ENCODE assay signal across 24 cellular contexts in the genomic region with DNA sequence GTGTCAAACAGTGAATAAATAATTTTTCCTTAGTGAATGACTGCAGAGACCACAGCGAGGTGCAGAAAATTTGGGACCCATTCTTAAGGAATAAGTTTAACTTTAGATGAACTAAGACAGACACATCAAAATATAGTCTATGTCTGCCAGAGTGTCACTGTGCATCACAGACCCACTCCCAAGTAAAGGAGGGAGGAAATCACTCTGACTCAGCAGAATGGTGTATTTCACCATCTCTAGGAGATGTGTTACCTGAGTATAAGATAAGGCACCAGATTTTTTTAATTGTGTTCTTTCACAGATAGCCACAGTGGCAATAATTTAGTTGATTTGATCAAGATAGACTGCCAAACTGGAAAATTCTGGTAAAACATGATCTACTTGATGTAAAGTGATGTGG. TPM values are rescaled to one million over a fixed set of nuclear protein-coding genes. Genes with fewer than 3 reads are reported as not detected.
A peak's percentile ranks its signal among the peaks of the same experiment; 100 is the strongest.
DNase-seq lines count a peak whose midpoint lies in the region; ATAC-seq, FAIRE-seq and TF ChIP-seq lines count a peak whose summit lies in the region.
"Had no signal": no experiment of that assay in that cellular context is flagged by ENCODE, and none has a peak within 500 bp of the region (broad histone marks: within the 10 kb centered on the region; RNA-seq: fewer than 3 reads in every experiment).

No MANE protein-coding gene starts in this region.

- BruUV-seq in K562 (replicated peaks; lab: Mats Ljungman, UMichigan): no TSS peak

- peaks cover 27 to 29% of the 10 kb centered on the region in 2 experiments for H3K4me1 Mint-ChIP-seq in H9

- H3K4me1 ChIP-seq in A549 (peaks cover 8% of the 10 kb centered on the region; the same call in 2 of the 3 replicates), H9 (ENCODE audit: insufficient read depth, low read length) (peaks cover 4% of the 10 kb centered on the region; the same call in 1 of the 2 replicates), K562 (replicated peaks in 1 of 2; ENCODE audit: control insufficient read depth in 2 of 2, insufficient read depth in 2 of 2, low read length in 2 of 2) (peaks cover 0 to 3% of the 10 kb centered on the region in 2 experiments; a peak in 1 of 5 replicates), osteoblast (ENCODE audit: insufficient read depth, low read length) (peaks cover 14% of the 10 kb centered on the region)
- H3K4me1 ChIP-seq: BE2C, Peyer's patch, SJSA1 had no signal

- H2BK12ac ChIP-seq in H9 (ENCODE audit: insufficient read length, low read depth, low read length): no peak overlapping the region

- H3K27me3 Mint-ChIP-seq in H9 (ENCODE audit: low read depth): no peaks in the 10 kb centered on the region

- no peaks in the 10 kb centered on the region for H3K79me1 ChIP-seq in H9 (ENCODE audit: insufficient read depth, low read depth, low read length, poor library complexity, severe bottlenecking)

- H3T11ph ChIP-seq in H9 (ENCODE audit: low read length): no peak overlapping the region

- H3K27me3 ChIP-seq in H9 (ENCODE audit: insufficient read depth, low read length): no peaks in the 10 kb centered on the region
- no peaks in the 10 kb centered on the region for H3K27me3 ChIP-seq in K562 (ENCODE audit: control insufficient read depth in 2 of 2, insufficient read depth in 2 of 2, low read length in 2 of 2)
- no peaks in the 10 kb centered on the region for H3K27me3 ChIP-seq in osteoblast (ENCODE audit: insufficient read depth, low read length)
- H3K27me3 ChIP-seq: BE2C, Peyer's patch, SJSA1 had no signal

- no peak for TF ChIP-seq POLR2A in A549 (IDR thresholded peaks at IDR 0.05; ENCODE audit: low read length)
- TF ChIP-seq POLR2A in K562 (conservative IDR thresholded peaks at IDR 0.05): no peak

- ATAC-seq in A549 (peak in 1 of 2 experiments; percentile 30; a peak in 3 of 6 replicates), K562 (peak; percentile 67)
- ATAC-seq: Right ventricle myocardium inferior had no signal

- FAIRE-seq in A549 (lab: Jason Lieb, UNC): no peak
- no peak for FAIRE-seq in K562 (lab: Jason Lieb, UNC)
- FAIRE-seq: D721Med, GM19239 had no signal

- H3K27ac Mint-ChIP-seq in H9: no peak overlapping the region
- H3K27ac Mint-ChIP-seq: HFFc6 had no signal

- H2AFZ ChIP-seq in H9 (ENCODE audit: low read length) (no peak overlapping the region), K562 (ENCODE audit: low read depth, low read length) (no peak overlapping the region), osteoblast (ENCODE audit: low read length) (no peak overlapping the region)

- H3K4ac ChIP-seq in H9 (ENCODE audit: low read depth, low read length): no peak overlapping the region

- H3K36me3 ChIP-seq in K562 (ENCODE audit: control insufficient read depth, insufficient read depth, low read length) (no peaks in the 10 kb centered on the region), osteoblast (ENCODE audit: insufficient read depth, low read length) (peaks cover 15% of the 10 kb centered on the region)
- H3K36me3 ChIP-seq: BE2C, Peyer's patch, SJSA1 had no signal

- no peak overlapping the region for H3K14ac ChIP-seq in H9 (ENCODE audit: insufficient read depth, low read length)

- H2BK15ac ChIP-seq in H9 (ENCODE audit: low read depth, low read length): no peak overlapping the region

- H3K9ac ChIP-seq in H9 (ENCODE audit: extremely low read depth, insufficient read length, low read length): no peak overlapping the region
- no peak overlapping the region for H3K9ac ChIP-seq in K562 (ENCODE audit: insufficient read depth in 1 of 2, low read depth in 2 of 2, low read length in 2 of 2)

- H3K9me1 ChIP-seq in K562 (ENCODE audit: control insufficient read depth, insufficient read depth, low read length): no peaks in the 10 kb centered on the region

- no peak overlapping the region for H3K4me2 ChIP-seq in A549
- H3K4me2 ChIP-seq in H9 (ENCODE audit: insufficient read depth, insufficient read length, low read length): no peak overlapping the region
- no peak overlapping the region for H3K4me2 ChIP-seq in K562 (ENCODE audit: insufficient read depth, low read length)
- H3K4me2 ChIP-seq in osteoblast (ENCODE audit: insufficient read depth, low read length): no peak overlapping the region

- H4K20me1 ChIP-seq in H9 (ENCODE audit: control insufficient read depth, insufficient read depth, insufficient read length) (no peaks in the 10 kb centered on the region), K562 (replicated peaks; ENCODE audit: control insufficient read depth, insufficient read depth, low read length) (no peaks in the 10 kb centered on the region), osteoblast (ENCODE audit: insufficient read depth, low read length) (no peaks in the 10 kb centered on the region)

- peak overlapping the region; percentile 57 for H4K91ac ChIP-seq in H9 (ENCODE audit: insufficient read length, low read depth, low read length)

- 91% methylated on average over 1 of the region's 1 CpG for WGBS in A549 (ENCODE audit: missing lambda C conversion rate)
- no CpG with 5 or more reads among the region's 1 CpG for WGBS in H9 (ENCODE audit: extremely low coverage, insufficient read length, low lambda C conversion rate)
- WGBS in K562 (ENCODE audit: insufficient coverage, low coverage, missing lambda C conversion rate): 12% methylated on average over 1 of the region's 1 CpG

- DNase-seq in A549 (ENCODE audit: low read depth in 1 of 2, low spot score in 1 of 2) (peak in 1 of 2 experiments; percentile 20), H9 (no peak), K562 (ENCODE audit: extremely low read depth in 1 of 4, low spot score in 3 of 4) (peak in 1 of 4 experiments; percentile 11), osteoblast (ENCODE audit: insufficient read length, low spot score, missing footprints) (no peak), anterior cingulate cortex (lab: John Stamatoyannopoulos, UW) (no peak), Ammon's horn (ENCODE audit: low spot score) (no peak), SW480 (ENCODE audit: low spot score) (no peak)
- DNase-seq: 8988T, BE2C, EL, GF-D8, HFFc6, KBM-7, NCI-H1092 treated with DMSO at 0.1 percent for 48 hours, NCI-H146, NCI-H2029, NCI-H226, NCI-H510A treated with DMSO at 0.1 percent for 48 hours, NCI-H748 treated with DMSO at 0.1 percent for 48 hours, Peyer's patch had no signal

- H3K18ac ChIP-seq in H9 (ENCODE audit: insufficient read length, low read depth, low read length): no peak overlapping the region

- no peak overlapping the region for H2BK5ac ChIP-seq in H9 (ENCODE audit: insufficient read length, low read length)

- H3K23ac ChIP-seq in H9 (ENCODE audit: insufficient read length, low read depth, low read length): no peak overlapping the region

- H2AK5ac ChIP-seq in H9 (ENCODE audit: insufficient read length, low read length): no peak overlapping the region

- TF ChIP-seq RAD21 in A549 (conservative IDR thresholded peaks at IDR 0.05 in 1 of 2, IDR thresholded peaks at IDR 0.05 in 1 of 2): no peak
- no peak for TF ChIP-seq RAD21 in K562 (CRISPR knock-in tag; conservative IDR thresholded peaks at IDR 0.05 in 1 of 2, IDR thresholded peaks at IDR 0.05 in 1 of 2)

- H2BK120ac ChIP-seq in H9 (ENCODE audit: low read depth, low read length, poor library complexity, severe bottlenecking): no peak overlapping the region

- no peak overlapping the region for H3K56ac ChIP-seq in H9 (ENCODE audit: insufficient read length, low read depth, low read length)

- intact Hi-C loops in K562 (cut with micrococcal nuclease): no loop called here

- no peaks in the 10 kb centered on the region for H3K23me2 ChIP-seq in H9 (ENCODE audit: insufficient read length, low read depth, low read length, poor library complexity, severe bottlenecking)

- POLR2A ChIA-PET in A549 (lab: Yijun Ruan, JAX) (no interaction called here), K562 (lab: Yijun Ruan, JAX) (interaction anchor here (1.0 kb wide), 1 partner anchor 19 kb away, joined by 4 read pairs; no protein-coding TSS in a partner anchor)

- no peaks in the 10 kb centered on the region for H3K9me3 Mint-ChIP-seq in H9
- H3K9me3 Mint-ChIP-seq: HFFc6 had no signal

- H3K4me3 ChIP-seq in A549 (no peak overlapping the region), K562 (no peak overlapping the region), osteoblast (ENCODE audit: insufficient read depth, low read length) (no peak overlapping the region)
- H3K4me3 ChIP-seq: Peyer's patch, SJSA1 had no signal

- no peak overlapping the region for H4K5ac ChIP-seq in H9 (ENCODE audit: insufficient read length, low read depth, low read length)

- H4K8ac ChIP-seq in H9 (replicated peaks; ENCODE audit: insufficient read length, low read depth, low read length): no peak overlapping the region

- CTCF ChIA-PET in A549 (lab: Yijun Ruan, JAX): interaction anchor here (1.0 kb wide), 1 partner anchor 416 kb away, joined by 3 read pairs; no protein-coding TSS in a partner anchor
- CTCF ChIA-PET in K562 (lab: Yijun Ruan, JAX; ENCODE audit: low intra/inter-chr PET ratio): no interaction called here

- H2BK20ac ChIP-seq in H9 (ENCODE audit: low read depth, low read length, poor library complexity, severe bottlenecking): no peak overlapping the region

- in situ Hi-C loops in K562 (cut with MboI): no loop called here

- no peaks in the 10 kb centered on the region for H3K36me3 Mint-ChIP-seq in H9 (ENCODE audit: insufficient read depth in 1 of 3, low read depth in 3 of 3)

- TF ChIP-seq EP300 in A549 (IDR thresholded peaks at IDR 0.05) (no peak), K562 (IDR thresholded peaks at IDR 0.05; ENCODE audit: low read length) (no peak)

- H3K79me2 ChIP-seq in H9 (ENCODE audit: insufficient read depth, low read length): no peaks in the 10 kb centered on the region
- no peaks in the 10 kb centered on the region for H3K79me2 ChIP-seq in K562 (ENCODE audit: control insufficient read depth, insufficient read depth, low read length)
- peaks cover 10% of the 10 kb centered on the region for H3K79me2 ChIP-seq in osteoblast (ENCODE audit: insufficient read depth, low read length)

- H3K4me3 Mint-ChIP-seq in H9: no peak overlapping the region
- H3K4me3 Mint-ChIP-seq: HFFc6 had no signal

- H3K9me3 ChIP-seq in A549: no peaks in the 10 kb centered on the region
- no peaks in the 10 kb centered on the region for H3K9me3 ChIP-seq in H9 (ENCODE audit: control insufficient read depth, low read depth, low read length)
- no peaks in the 10 kb centered on the region for H3K9me3 ChIP-seq in K562 (replicated peaks; ENCODE audit: control insufficient read depth, insufficient read depth, low read depth, low read length)
- H3K9me3 ChIP-seq in osteoblast (ENCODE audit: low read depth, low read length): no peaks in the 10 kb centered on the region
- H3K9me3 ChIP-seq: BE2C, Peyer's patch, SJSA1 had no signal

- H3K27ac ChIP-seq in A549 (0 out of 6 replicates have a peak overlapping the region, but pooled peaks have one; percentile 7 to 34), H9 (ENCODE audit: insufficient read length, low read depth, low read length) (no peak overlapping the region), K562 (ENCODE audit: extremely low read depth, low read depth, low read length) (no peak overlapping the region), osteoblast (ENCODE audit: low read depth, low read length) (peak overlapping the region; percentile 65)
- H3K27ac ChIP-seq: Peyer's patch, SJSA1 had no signal

- no peak for TF ChIP-seq CTCF in A549 (IDR thresholded peaks at IDR 0.05)
- no peak for TF ChIP-seq CTCF in H9 (conservative IDR thresholded peaks at IDR 0.05)
- no peak for TF ChIP-seq CTCF in K562 (IDR thresholded peaks at IDR 0.05 in 2 of 3, conservative IDR thresholded peaks at IDR 0.05 in 1 of 3; ENCODE audit: insufficient read depth in 2 of 3, low read depth in 1 of 3, low read length in 3 of 3)
- no peak for TF ChIP-seq CTCF in osteoblast (IDR thresholded peaks at IDR 0.05; ENCODE audit: extremely low read depth, low read depth, low read length)

RNA-seq across cellular contexts. Expression of a gene that starts 47.3 kb away (rescaled TPM):
- polyA plus RNA-seq in A549 (2011; rRNA removed) (16.5 and 16.7 TPM in 2 replicates), A549 (2017; fragmentation: RNase III; extraction: RNeasy Plus Mini Kit Qiagen cat#74134 plus additional on column Dnase treatment) (11.8 to 13.8 TPM (median 13.3 TPM) in 3 replicates), K562 (2011; rRNA removed) (11.9 and 12.2 TPM in 2 replicates), K562 (2014; fragmentation: Illumina TruSeq; extraction: Trizol) (18.3 and 20.4 TPM in 2 replicates), K562 (2014; fragmentation: Nextera tagmentation; extraction: Ambion mirVana) (1 to 10 TPM; 2.4 to 3.5 TPM), K562 (2014; rRNA removed) (8.3 and 9.8 TPM in 2 replicates)
- 8.3 and 10.4 TPM in 2 replicates for polyA plus RNA-seq in A549 (2012; cell fraction: cytosol; rRNA removed)
- polyA plus RNA-seq in A549 (2012; cell fraction: nucleus; rRNA removed): 6.4 and 9.5 TPM in 2 replicates
- polyA minus RNA-seq in A549 (2011; rRNA and poly(A)+ RNA removed): 32.6 and 35.8 TPM in 2 replicates
- total RNA-seq in H9 (2021) (5.9 TPM in 2 replicates), K562 (2014; rRNA removed) (15.1 and 15.8 TPM in 2 replicates), K562 (2014; rRNA removed; fragmentation: Illumina TruSeq; extraction: Trizol) (23.6 and 27.5 TPM in 2 replicates), K562 (2015; rRNA removed; fragmentation: Illumina TruSeq; extraction: Trizol) (29.4 TPM in 2 replicates), K562 (2021) (14.6 and 16.1 TPM in 2 replicates), osteoblast (28.2 and 30.4 TPM in 2 replicates)
- 28.7 and 54.2 TPM in 2 replicates for total RNA-seq in K562 (2011; cell fraction: chromatin; rRNA removed; ENCODE audit: low replicate concordance)
- total RNA-seq in K562 (2011; cell fraction: nucleolus; rRNA removed): 10.3 and 12.6 TPM in 2 replicates
- total RNA-seq in K562 (2011; cell fraction: nucleoplasm; rRNA removed): 17.4 and 19.8 TPM in 2 replicates
- polyA plus RNA-seq in K562 (2011; cell fraction: cytosol; rRNA removed): 3.2 and 4.4 TPM in 2 replicates
- polyA plus RNA-seq in K562 (2011; cell fraction: nucleus; rRNA removed): 9.7 and 13.4 TPM in 2 replicates
- 15.9 and 21.4 TPM in 2 replicates for polyA plus RNA-seq in K562 (2012)
- 16.7 and 20.8 TPM in 2 replicates for polyA minus RNA-seq in K562 (2011; rRNA and poly(A)+ RNA removed)
- polyA minus RNA-seq in K562 (2011; cell fraction: cytosol; rRNA and poly(A)+ RNA removed): 9.1 and 11.1 TPM in 2 replicates
- polyA minus RNA-seq in K562 (2011; cell fraction: nucleus; rRNA and poly(A)+ RNA removed): 17.1 and 47.2 TPM in 2 replicates

Comparison
In these comparisons a context has a peak if more than half of its experiments do, and no peak if none do; other contexts are left out.
1. H3K27ac ChIP-seq: peak in A549 (2 of 2) and osteoblast (single experiment); none in H9 (single experiment) and K562 (single experiment).